Comparison of ENCODE assay signal across 19 cellular contexts in the genomic region with DNA sequence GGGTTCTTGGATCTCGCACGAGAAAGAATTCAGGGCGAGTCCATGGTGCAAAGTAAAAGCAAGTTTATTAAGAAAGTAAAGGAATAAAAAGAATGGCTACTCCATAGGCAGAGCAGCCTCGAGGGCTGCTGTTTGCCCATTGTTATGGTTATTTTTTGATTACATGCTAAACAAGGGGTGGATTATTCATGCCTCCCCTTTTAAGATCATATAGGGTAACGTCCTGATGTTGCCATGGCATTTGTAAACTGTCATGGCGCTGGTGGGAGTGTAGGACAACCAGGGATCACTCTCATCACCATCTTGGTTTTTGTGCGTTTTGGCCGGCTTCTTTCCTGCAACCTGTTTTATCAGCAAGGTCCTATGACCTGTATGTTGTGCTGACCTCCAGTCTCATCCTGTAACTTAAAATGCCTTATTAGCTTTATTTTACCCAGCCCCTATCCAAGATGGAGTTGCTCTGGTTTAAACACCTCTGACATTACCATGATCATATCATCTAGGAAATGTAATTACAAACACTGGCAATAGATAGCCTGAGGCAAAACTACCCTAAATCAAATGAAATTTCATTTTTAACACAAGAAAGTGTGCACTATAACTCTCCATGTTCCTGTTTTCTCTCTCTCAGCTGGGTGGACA.
DNase-seq lines count a peak whose midpoint lies in the region; ATAC-seq and TF ChIP-seq lines count a peak whose summit lies in the region.
"Had no signal": no experiment of that assay in that cellular context is flagged by ENCODE, and none has a peak within 500 bp of the region (broad histone marks: within the 10 kb centered on the region; RNA-seq: fewer than 3 reads in every experiment).

No MANE protein-coding gene starts in this region.

- CTCF ChIA-PET in activated B cell treated with CpG ODN at 0.5 μM for 24 hours (lab: Charles Lee) = no interaction called here

- H3K9me3 Mint-ChIP-seq in activated B cell treated with CpG ODN at 0.5 μM for 24 hours = no peaks in the 10 kb centered on the region
- H3K9me3 Mint-ChIP-seq in nephron = peaks cover 28% of the 10 kb centered on the region

- no peak overlapping the region for H3K9ac ChIP-seq in HUES6 (ENCODE audit: low read length)

- H3K27me3 Mint-ChIP-seq in activated B cell treated with CpG ODN at 0.5 μM for 24 hours (no peaks in the 10 kb centered on the region), nephron (ENCODE audit: low read depth) (no peaks in the 10 kb centered on the region)

- intact Hi-C loops in activated B cell treated with CpG ODN at 0.5 μM for 24 hours (cut with micrococcal nuclease) = no loop called here

- H3K9me3 ChIP-seq in HUES6 (ENCODE audit: control insufficient read depth, insufficient read depth, low read depth, low read length) = no peaks in the 10 kb centered on the region
- H3K9me3 ChIP-seq: A549 had no signal

- H3K36me3 ChIP-seq in HUES6 (ENCODE audit: control insufficient read depth, insufficient read depth, low read length) = no peaks in the 10 kb centered on the region
- H3K36me3 ChIP-seq: SJCRH30 had no signal

- DNase-seq in ELF-1 (ENCODE audit: low read depth, low spot score) (peak; percentile 53), activated B cell treated with CpG ODN at 0.5 μM for 24 hours (no peak), middle frontal gyrus (ENCODE audit: extremely low spot score, low spot score) (no peak), SIG-M5 (lab: John Stamatoyannopoulos, UW) (no peak)
- DNase-seq: DND-41, GDM1, GOT3, KBM-7, NCI-H1417 treated with DMSO at 0.1 percent for 48 hours, NCI-H1930, PC-3, SJCRH30 had no signal

- peak overlapping the region; percentile 5 for H3K27ac Mint-ChIP-seq in activated B cell treated with CpG ODN at 0.5 μM for 24 hours
- H3K27ac Mint-ChIP-seq in nephron = peak overlapping the region; percentile 8 to 79 (median 47)

- no peaks in the 10 kb centered on the region for H3K36me3 Mint-ChIP-seq in activated B cell treated with CpG ODN at 0.5 μM for 24 hours (ENCODE audit: low read depth)
- no peaks in the 10 kb centered on the region for H3K36me3 Mint-ChIP-seq in nephron (ENCODE audit: low read depth)

- POLR2A ChIA-PET in activated B cell treated with CpG ODN at 0.5 μM for 24 hours (lab: Charles Lee) = no interaction called here

- H3K27me3 ChIP-seq in HUES6 (ENCODE audit: control insufficient read depth, insufficient read depth, low read length) = no peaks in the 10 kb centered on the region
- H3K27me3 ChIP-seq: SJCRH30 had no signal

- H3K27ac ChIP-seq in HUES6 (ENCODE audit: low read depth, low read length) = peak overlapping the region; percentile 62
- H3K27ac ChIP-seq: C4-2B, HL-60, RWPE1, SJCRH30 had no signal

- ATAC-seq in activated B cell treated with CpG ODN at 0.5 μM for 24 hours (ENCODE audit: low read depth) (no peak), HG03097 (IDR thresholded peaks at IDR 0.05; ENCODE audit: low FRiP score, unreplicated experiment) (no peak)
- ATAC-seq: A549, PC-3 had no signal

- no peak for TF ChIP-seq CTCF in activated B cell treated with CpG ODN at 0.5 μM for 24 hours (IDR thresholded peaks at IDR 0.05)
- no peak for TF ChIP-seq CTCF in nephron (IDR thresholded peaks at IDR 0.05; ENCODE audit: unreplicated experiment in 3 of 3)

- H3K4me1 Mint-ChIP-seq in activated B cell treated with CpG ODN at 0.5 μM for 24 hours (peaks cover 49% of the 10 kb centered on the region), nephron (peaks cover 23% of the 10 kb centered on the region)

- H3K4me3 Mint-ChIP-seq in activated B cell treated with CpG ODN at 0.5 μM for 24 hours (no peak overlapping the region), nephron (no peak overlapping the region)

- H3K4me3 ChIP-seq in HUES6 (ENCODE audit: low read depth, low read length) = no peak overlapping the region
- H3K4me3 ChIP-seq: A549, SJCRH30 had no signal

- H3K4me1 ChIP-seq in HUES6 (ENCODE audit: control insufficient read depth, insufficient read depth, low read length) = peaks cover 35% of the 10 kb centered on the region
